ENCODE assay signal across 22 cellular contexts in genomic region chr12:120278137-120279069, GRCh38. TPM values are rescaled to one million over a fixed set of nuclear protein-coding genes. Genes with fewer than 3 reads are reported as not detected.
DNase-seq lines count a peak whose midpoint lies in the region; ATAC-seq, FAIRE-seq and TF ChIP-seq lines count a peak whose summit lies in the region.
"Had no signal": no experiment of that assay in that cellular context is flagged by ENCODE, and none has a peak within 500 bp of the region (broad histone marks: within the 10 kb centered on the region; RNA-seq: fewer than 3 reads in every experiment).

No MANE protein-coding gene starts in this region.

- H3K79me2 ChIP-seq in hepatocyte (no peaks in the 10 kb centered on the region), trophoblast cell (ENCODE audit: control insufficient read depth, insufficient read depth, low read length, poor library complexity) (no peaks in the 10 kb centered on the region)

- H3K4ac ChIP-seq in trophoblast cell (ENCODE audit: low read depth, low read length): no peak overlapping the region

- H3K9ac ChIP-seq in trophoblast cell (ENCODE audit: low read length): no peak overlapping the region
- H3K9ac ChIP-seq: BLaER1 had no signal

- H4K20me1 ChIP-seq in hepatocyte (ENCODE audit: insufficient read depth, poor library complexity, severe bottlenecking): no peaks in the 10 kb centered on the region
- H4K20me1 ChIP-seq: BLaER1 had no signal

- DNase-seq in DMS53 (lab: John Stamatoyannopoulos, UW) (peak; percentile 43), DMS53 treated with DMSO at 0.1 percent for 48 hours (lab: John Stamatoyannopoulos, UW; ENCODE audit: unreplicated experiment) (no peak), A549 (ENCODE audit: low read depth in 1 of 2, low spot score in 1 of 2) (no peak), hepatocyte (ENCODE audit: low spot score) (no peak), trophoblast cell (no peak), frontal cortex (ENCODE audit: low spot score in 2 of 2) (no peak)
- DNase-seq in stimulated activated CD8-positive, alpha-beta memory T cell treated with anti-CD3 and anti-CD28 coated beads, Interleukin-4, amount 100 ng/mL, for 48 hours: no peak
- DNase-seq: CD8-positive, alpha-beta T cell; DMS 273 treated with DMSO at 0.1 percent for 48 hours; DMS79 treated with DMSO at 0.1 percent for 48 hours; GF-D8; H9 had no signal

- no peak overlapping the region for H2BK5ac ChIP-seq in trophoblast cell (ENCODE audit: low read depth, low read length, poor library complexity)

- H4K8ac ChIP-seq in trophoblast cell (ENCODE audit: low read depth, low read length): no peak overlapping the region

- H3K36me3 ChIP-seq in hepatocyte (replicated peaks; ENCODE audit: insufficient read depth, low read depth) (no peaks in the 10 kb centered on the region), trophoblast cell (ENCODE audit: control insufficient read depth in 1 of 2, insufficient read depth in 2 of 2, low read length in 2 of 2) (peaks cover 0 to 1% of the 10 kb centered on the region in 2 experiments)
- H3K36me3 ChIP-seq: BLaER1 had no signal

- no peak overlapping the region for H4K12ac ChIP-seq in trophoblast cell (ENCODE audit: low read depth, low read length)

- TF ChIP-seq CTCF in A549 (IDR thresholded peaks at IDR 0.05): no peak
- TF ChIP-seq CTCF in hepatocyte (IDR thresholded peaks at IDR 0.05; ENCODE audit: poor library complexity): no peak

- H3K4me3 ChIP-seq in A549 (no peak overlapping the region), hepatocyte (no peak overlapping the region), trophoblast cell (ENCODE audit: low read depth, low read length) (no peak overlapping the region)
- H3K4me3 ChIP-seq: BLaER1, GM12878 had no signal

- H2AK5ac ChIP-seq in trophoblast cell (ENCODE audit: low read length): no peak overlapping the region

- no peaks in the 10 kb centered on the region for H3K9me2 ChIP-seq in hepatocyte (replicated peaks; ENCODE audit: insufficient read depth)

- H3K27ac ChIP-seq in A549 (peak overlapping the region; percentile 58 to 86; a peak in 5 of 6 replicates), hepatocyte (peak overlapping the region; percentile 63), trophoblast cell (ENCODE audit: low read depth, low read length) (no peak overlapping the region)
- H3K27ac ChIP-seq: 22Rv1, BLaER1 had no signal

- H3K27me3 ChIP-seq in hepatocyte (no peaks in the 10 kb centered on the region), trophoblast cell (ENCODE audit: insufficient read depth, low read length) (no peaks in the 10 kb centered on the region)
- H3K27me3 ChIP-seq: BLaER1 had no signal

- FAIRE-seq in A549 (lab: Jason Lieb, UNC): no peak
- no peak for FAIRE-seq in frontal cortex (lab: Jason Lieb, UNC)
- FAIRE-seq: GM12878, GM19239, H1, HTR-8/SVneo had no signal

- TF ChIP-seq POLR2A in A549 (IDR thresholded peaks at IDR 0.05; ENCODE audit: low read length): no peak

- POLR2A ChIA-PET in A549 (lab: Yijun Ruan, JAX): interaction anchor here (0.5 to 1.2 kb wide), 2 partner anchors 50 to 77 kb away, joined by 3 read pairs; partner anchors contain the start of gene RPLP0

- H3K23ac ChIP-seq in trophoblast cell (ENCODE audit: low read length): no peak overlapping the region

- H3K79me1 ChIP-seq in trophoblast cell (ENCODE audit: low read length): peaks cover 10% of the 10 kb centered on the region

- H4K91ac ChIP-seq in trophoblast cell (ENCODE audit: low read depth, low read length): peak overlapping the region; percentile 57

- H3K9me3 ChIP-seq in A549: no peaks in the 10 kb centered on the region
- H3K9me3 ChIP-seq in hepatocyte (ENCODE audit: low read depth): no peaks in the 10 kb centered on the region
- H3K9me3 ChIP-seq in trophoblast cell (ENCODE audit: insufficient read depth, low read depth, low read length): peaks cover 9% of the 10 kb centered on the region

- CTCF ChIA-PET in A549 (lab: Yijun Ruan, JAX): interaction anchor here (17.3 kb wide), 1 partner anchor 50 kb away, joined by 221 read pairs; no protein-coding TSS in a partner anchor

- H3K4me1 ChIP-seq in A549: peaks cover 23% of the 10 kb centered on the region
- peaks cover 4% of the 10 kb centered on the region for H3K4me1 ChIP-seq in hepatocyte (ENCODE audit: insufficient read depth)
- H3K4me1 ChIP-seq in trophoblast cell (ENCODE audit: control insufficient read depth in 1 of 2, insufficient read depth in 2 of 2, low read length in 2 of 2): peaks cover 4 to 5% of the 10 kb centered on the region in 2 experiments
- H3K4me1 ChIP-seq: BLaER1 had no signal

- no peak for TF ChIP-seq EP300 in A549 (IDR thresholded peaks at IDR 0.05)

- no peak for ATAC-seq in A549
- ATAC-seq: CD8-positive, alpha-beta T cell; GM12878 had no signal

- no peak overlapping the region for H2BK120ac ChIP-seq in trophoblast cell (ENCODE audit: insufficient read depth, low read length, poor library complexity)

- H2AFZ ChIP-seq in hepatocyte: no peak overlapping the region
- no peak overlapping the region for H2AFZ ChIP-seq in trophoblast cell (ENCODE audit: insufficient read depth, low read length, poor library complexity)

- no peak overlapping the region for H3K18ac ChIP-seq in trophoblast cell (ENCODE audit: low read length)

- no peak overlapping the region for H2BK12ac ChIP-seq in trophoblast cell (ENCODE audit: low read length)

- no peak overlapping the region; the same call in 2 of the 3 replicates for H3K4me2 ChIP-seq in A549
- H3K4me2 ChIP-seq in hepatocyte: no peak overlapping the region
- H3K4me2 ChIP-seq in trophoblast cell (ENCODE audit: low read length): no peak overlapping the region
- H3K4me2 ChIP-seq: BLaER1 had no signal

- no peak overlapping the region for H3K14ac ChIP-seq in trophoblast cell (ENCODE audit: low read length)

- no peak for TF ChIP-seq RAD21 in A549 (conservative IDR thresholded peaks at IDR 0.05 in 1 of 2, IDR thresholded peaks at IDR 0.05 in 1 of 2)

- 94% methylated on average over 33 of the region's 57 CpGs for WGBS in A549 (ENCODE audit: missing lambda C conversion rate)
- 98% methylated on average over 45 of the region's 57 CpGs for WGBS in hepatocyte (ENCODE audit: low lambda C conversion rate, missing lambda C conversion rate)
- no CpG with 5 or more reads among the region's 57 CpGs for WGBS in trophoblast cell (ENCODE audit: extremely low coverage, insufficient coverage, insufficient read length)

TF ChIP-seq in A549, 52 proteins besides CTCF, POLR2A, EP300 and RAD21 (continues in another document):
- TF ChIP-seq HOXB13 (CRISPR knock-in tag; IDR thresholded peaks at IDR 0.05; ENCODE audit: low read depth) (no peak), NR3C1 (IDR thresholded peaks at IDR 0.05) (no peak), HEYL (CRISPR knock-in tag; IDR thresholded peaks at IDR 0.05) (no peak), CBX8 (IDR thresholded peaks at IDR 0.05) (no peak), HOXB5 (CRISPR knock-in tag; IDR thresholded peaks at IDR 0.05) (no peak), MAFK (IDR thresholded peaks at IDR 0.05; ENCODE audit: partially characterized antibody) (no peak), NFE2L2 (conservative IDR thresholded peaks at IDR 0.05; ENCODE audit: low read length) (no peak), JUN (IDR thresholded peaks at IDR 0.05) (no peak), RNF2 (IDR thresholded peaks at IDR 0.05; ENCODE audit: borderline replicate concordance, low read depth) (no peak)

RNA-seq across cellular contexts. Expression of gene PXN, which starts 12.9 kb away (rescaled TPM):
- polyA plus RNA-seq in A549 (2011; rRNA removed) (40.1 and 62.8 TPM in 2 replicates), A549 (2017; fragmentation: RNase III; extraction: RNeasy Plus Mini Kit Qiagen cat#74134 plus additional on column Dnase treatment) (97.0 to 102 TPM (median 98.6 TPM) in 3 replicates), hepatocyte (61.7 and 69.3 TPM in 2 replicates)
- 67.2 and 97.2 TPM in 2 replicates for polyA plus RNA-seq in A549 (2012; cell fraction: cytosol; rRNA removed)
- 165 and 170 TPM in 2 replicates for polyA plus RNA-seq in A549 (2012; cell fraction: nucleus; rRNA removed)
- polyA minus RNA-seq in A549 (2011; rRNA and poly(A)+ RNA removed): 44.1 and 64.3 TPM in 2 replicates
- total RNA-seq in hepatocyte (26.7 and 30.4 TPM in 2 replicates), frontal cortex (2.4 TPM)
- 99.6 and 100 TPM in 2 replicates for polyA plus RNA-seq in trophoblast cell (2013)

RNA-seq across cellular contexts. Expression of gene RNU4-2, which starts 13.3 kb away (rescaled TPM):
- polyA plus RNA-seq in A549 (2011; rRNA removed) (under 0.01 TPM in 1 of 2 replicates, not detected in the other), A549 (2017; fragmentation: RNase III; extraction: RNeasy Plus Mini Kit Qiagen cat#74134 plus additional on column Dnase treatment) (not detected in 3 replicates), hepatocyte (not detected in 2 replicates)
- polyA plus RNA-seq in A549 (2012; cell fraction: cytosol; rRNA removed): not detected in 2 replicates
- polyA plus RNA-seq in A549 (2012; cell fraction: nucleus; rRNA removed): not detected in 2 replicates
- polyA minus RNA-seq in A549 (2011; rRNA and poly(A)+ RNA removed): under 0.01 TPM in 2 replicates
- total RNA-seq in hepatocyte (under 0.01 TPM in 2 replicates), frontal cortex (under 0.01 TPM)
- polyA plus RNA-seq in trophoblast cell (2013): not detected in 2 replicates
- polyA plus RNA-seq: IgD-negative memory B cell had no signal

RNA-seq across cellular contexts. Expression of gene RNU4-1, which starts 14.6 kb away (rescaled TPM):
- polyA plus RNA-seq in A549 (2011; rRNA removed) (not detected in 2 replicates), A549 (2017; fragmentation: RNase III; extraction: RNeasy Plus Mini Kit Qiagen cat#74134 plus additional on column Dnase treatment) (not detected in 3 replicates), hepatocyte (not detected in 2 replicates)
- not detected in 2 replicates for polyA plus RNA-seq in A549 (2012; cell fraction: cytosol; rRNA removed)
- polyA plus RNA-seq in A549 (2012; cell fraction: nucleus; rRNA removed): not detected in 2 replicates
- under 0.01 TPM in 2 replicates for polyA minus RNA-seq in A549 (2011; rRNA and poly(A)+ RNA removed)
- total RNA-seq in hepatocyte (under 0.01 TPM in 2 replicates), frontal cortex (under 0.01 TPM)
- not detected in 2 replicates for polyA plus RNA-seq in trophoblast cell (2013)
- polyA plus RNA-seq: AG04450, CD14-positive monocyte, IgD-negative memory B cell had no signal

RNA-seq across cellular contexts. Expression of gene SIRT4, which starts 23.7 kb away (rescaled TPM):
- polyA plus RNA-seq in A549 (2011; rRNA removed) (1.6 and 2.6 TPM in 2 replicates), A549 (2017; fragmentation: RNase III; extraction: RNeasy Plus Mini Kit Qiagen cat#74134 plus additional on column Dnase treatment) (0.87 to 1.6 TPM (median 0.95 TPM) in 3 replicates), hepatocyte (3.0 and 5.5 TPM in 2 replicates)
- polyA plus RNA-seq in A549 (2012; cell fraction: cytosol; rRNA removed): 0.52 and 0.79 TPM in 2 replicates
- 0.29 and 0.34 TPM in 2 replicates for polyA plus RNA-seq in A549 (2012; cell fraction: nucleus; rRNA removed)
- polyA minus RNA-seq in A549 (2011; rRNA and poly(A)+ RNA removed): 1.2 and 1.3 TPM in 2 replicates
- total RNA-seq in hepatocyte (3.9 and 7.7 TPM in 2 replicates), frontal cortex (4.1 TPM)
- 3.2 and 4.4 TPM in 2 replicates for polyA plus RNA-seq in trophoblast cell (2013)
- total RNA-seq: CD8-positive, alpha-beta T cell had no signal

RNA-seq across cellular contexts. Expression of gene PLA2G1B, which starts 49.2 kb away (rescaled TPM):
- polyA plus RNA-seq in A549 (2011; rRNA removed): 0.21 TPM in 1 of 2 replicates, not detected in the other
- polyA plus RNA-seq in A549 (2012; cell fraction: cytosol; rRNA removed): not detected in 2 replicates
- polyA plus RNA-seq in A549 (2012; cell fraction: nucleus; rRNA removed): not detected in 2 replicates
- polyA plus RNA-seq in A549 (2017; fragmentation: RNase III; extraction: RNeasy Plus Mini Kit Qiagen cat#74134 plus additional on column Dnase treatment): not detected in 3 replicates
- not detected in 2 replicates for polyA minus RNA-seq in A549 (2011; rRNA and poly(A)+ RNA removed)
- 8.5 and 24.9 TPM in 2 replicates for total RNA-seq in hepatocyte
- 14.7 and 18.8 TPM in 2 replicates for polyA plus RNA-seq in hepatocyte
- polyA plus RNA-seq in trophoblast cell (2013): not detected in 2 replicates
- not detected for total RNA-seq in frontal cortex
- total RNA-seq: A673; CD8-positive, alpha-beta T cell; GM12878; H1; H9 had no signal
- polyA plus RNA-seq: CD14-positive monocyte, GM12878, H1, IgD-negative memory B cell had no signal
